Comparison of ENCODE assay signal across 19 cellular contexts in the genomic region with DNA sequence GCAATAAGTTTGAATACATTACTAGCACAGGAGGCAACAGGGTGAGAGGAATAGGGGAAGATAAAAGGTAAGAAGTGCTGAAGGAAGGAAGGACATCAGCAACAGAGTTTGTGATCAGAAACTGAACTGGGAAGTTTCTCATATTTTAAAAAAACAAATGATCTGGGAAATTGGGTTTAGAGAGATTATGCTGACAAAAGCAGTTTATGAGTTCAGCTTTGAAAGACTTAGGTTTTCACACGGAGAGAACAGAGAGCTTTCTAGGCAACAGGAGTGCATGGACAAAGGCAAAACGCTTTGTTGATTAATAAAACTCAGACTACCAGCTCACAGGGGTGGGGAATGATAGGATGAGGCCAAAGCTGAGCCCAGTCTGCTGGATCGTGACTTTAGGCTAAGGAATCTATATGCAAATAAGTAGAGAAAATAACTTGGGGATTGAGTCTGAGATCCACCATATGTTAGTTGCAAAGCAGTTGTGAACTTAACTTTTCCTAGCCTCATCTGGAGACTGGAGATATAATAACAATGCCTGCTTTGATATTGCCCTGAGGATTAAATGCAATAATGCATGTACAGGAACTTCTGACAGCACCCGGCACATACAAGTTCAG. TPM values are rescaled to one million over a fixed set of nuclear protein-coding genes. Genes with fewer than 3 reads are reported as not detected.
DNase-seq lines count a peak whose midpoint lies in the region; TF ChIP-seq lines count a peak whose summit lies in the region.
"Had no signal": no experiment of that assay in that cellular context is flagged by ENCODE, and none has a peak within 500 bp of the region (broad histone marks: within the 10 kb centered on the region; RNA-seq: fewer than 3 reads in every experiment).

No MANE protein-coding gene starts in this region.

- intact Hi-C loops in activated CD4-positive, alpha-beta T cell treated with anti-CD3 and anti-CD28 coated beads, Interleukin-2, amount 10 ng/mL, durations not matched to agents 24 days and 14 days (cut with micrococcal nuclease) = no loop called here
- intact Hi-C loops in OCI-LY7 (cut with micrococcal nuclease; ENCODE audit: unreplicated experiment) = no loop called here
- intact Hi-C loops in dendritic cell treated with granulocyte-macrophage colony-stimulating factor and Interleukin-4, amounts not matched to agents 40 ng/mL and 50 ng/mL, for 4 days (cut with micrococcal nuclease) = loop anchor here (5.0 kb wide), 1 partner anchor 33 kb away; no protein-coding TSS in a partner anchor

- H3K36me3 Mint-ChIP-seq in activated CD4-positive, alpha-beta T cell treated with anti-CD3 and anti-CD28 coated beads, Interleukin-2, amount 10 ng/mL, durations not matched to agents 24 days and 14 days (ENCODE audit: low read depth) = peaks cover 32% of the 10 kb centered on the region
- peaks cover 40% of the 10 kb centered on the region for H3K36me3 Mint-ChIP-seq in dendritic cell treated with granulocyte-macrophage colony-stimulating factor and Interleukin-4, amounts not matched to agents 40 ng/mL and 50 ng/mL, for 4 days (ENCODE audit: low read depth)

- no peak overlapping the region for H3K9ac ChIP-seq in smooth muscle cell (ENCODE audit: low read depth)

- H3K27ac ChIP-seq in OCI-LY7 (ENCODE audit: low read depth, low read length, poor library complexity, severe bottlenecking) (no peak overlapping the region), smooth muscle cell (ENCODE audit: low read depth) (no peak overlapping the region)
- H3K27ac ChIP-seq: upper lobe of left lung had no signal

- H4K20me1 ChIP-seq in OCI-LY7 (ENCODE audit: insufficient read depth, low read length) (peaks cover 67% of the 10 kb centered on the region), smooth muscle cell (ENCODE audit: low read depth) (no peaks in the 10 kb centered on the region)

- H3K36me3 ChIP-seq in OCI-LY7 (ENCODE audit: insufficient read depth, low read length) (peaks cover 41% of the 10 kb centered on the region), smooth muscle cell (ENCODE audit: low read depth) (no peaks in the 10 kb centered on the region)
- H3K36me3 ChIP-seq: upper lobe of left lung had no signal

- H3F3A ChIP-seq in smooth muscle cell (ENCODE audit: low read depth) = no peaks in the 10 kb centered on the region

- WGBS in smooth muscle cell (ENCODE audit: low lambda C conversion rate) = 68% methylated on average over 4 of the region's 4 CpGs

- H3K79me2 ChIP-seq in OCI-LY7 (ENCODE audit: insufficient read depth, low read depth, low read length) = peaks cover 90% of the 10 kb centered on the region
- peaks cover 24% of the 10 kb centered on the region for H3K79me2 ChIP-seq in smooth muscle cell (ENCODE audit: low read depth)

- H3K4me3 Mint-ChIP-seq in activated CD4-positive, alpha-beta T cell treated with anti-CD3 and anti-CD28 coated beads, Interleukin-2, amount 10 ng/mL, durations not matched to agents 24 days and 14 days = peak overlapping the region; percentile 96
- H3K4me3 Mint-ChIP-seq in dendritic cell treated with granulocyte-macrophage colony-stimulating factor and Interleukin-4, amounts not matched to agents 40 ng/mL and 50 ng/mL, for 4 days = no peak overlapping the region
- H3K4me3 Mint-ChIP-seq: activated naive CD4-positive, alpha-beta T cell treated with anti-CD3 and anti-CD28 coated beads for 36 hours; CD8-positive, alpha-beta T cell; H9 had no signal

- no peaks in the 10 kb centered on the region for H3K9me3 Mint-ChIP-seq in activated CD4-positive, alpha-beta T cell treated with anti-CD3 and anti-CD28 coated beads, Interleukin-2, amount 10 ng/mL, durations not matched to agents 24 days and 14 days
- H3K9me3 Mint-ChIP-seq in dendritic cell treated with granulocyte-macrophage colony-stimulating factor and Interleukin-4, amounts not matched to agents 40 ng/mL and 50 ng/mL, for 4 days = no peaks in the 10 kb centered on the region
- H3K9me3 Mint-ChIP-seq: activated naive CD4-positive, alpha-beta T cell treated with anti-CD3 and anti-CD28 coated beads for 36 hours; CD8-positive, alpha-beta T cell; H9; stimulated activated naive CD8-positive, alpha-beta T cell treated with anti-CD3 and anti-CD28 coated beads, Interleukin-15, Interleukin-2, amounts not matched to agents 100 ng/mL and 50 ng/mL, for 24 hours had no signal

- peak overlapping the region; percentile 21 for H3K4me3 ChIP-seq in OCI-LY7 (ENCODE audit: low read depth, low read length, poor library complexity, severe bottlenecking)
- H3K4me3 ChIP-seq in smooth muscle cell = no peak overlapping the region
- H3K4me3 ChIP-seq: upper lobe of left lung had no signal

- peaks cover 69% of the 10 kb centered on the region for H3K4me1 Mint-ChIP-seq in activated CD4-positive, alpha-beta T cell treated with anti-CD3 and anti-CD28 coated beads, Interleukin-2, amount 10 ng/mL, durations not matched to agents 24 days and 14 days
- peaks cover 62% of the 10 kb centered on the region for H3K4me1 Mint-ChIP-seq in dendritic cell treated with granulocyte-macrophage colony-stimulating factor and Interleukin-4, amounts not matched to agents 40 ng/mL and 50 ng/mL, for 4 days (ENCODE audit: low read depth)

- no peak for DNase-seq in activated CD4-positive, alpha-beta T cell treated with anti-CD3 and anti-CD28 coated beads, Interleukin-2, amount 10 ng/mL, durations not matched to agents 24 days and 14 days
- DNase-seq in activated CD4-positive, alpha-beta T cell treated with anti-CD3 and anti-CD28 coated beads for 48 hours = no peak
- DNase-seq in OCI-LY7 (ENCODE audit: low spot score) (no peak), smooth muscle cell (lab: John Stamatoyannopoulos, UW; ENCODE audit: unreplicated experiment) (no peak), GDM1 (lab: John Stamatoyannopoulos, UW) (no peak), SHP77 (lab: John Stamatoyannopoulos, UW) (no peak)
- DNase-seq in stimulated activated CD4-positive, alpha-beta T cell treated with anti-CD3 and anti-CD28 coated beads, Interleukin-4, amount 100 ng/mL, for 1 hour = no peak
- DNase-seq: activated naive CD4-positive, alpha-beta T cell treated with anti-CD3 and anti-CD28 coated beads for 36 hours; CD8-positive, alpha-beta T cell; foreskin melanocyte; H9; NCI-H2171 treated with DMSO at 0.1 percent for 48 hours; NCI-H748 treated with DMSO at 0.1 percent for 48 hours; occipital lobe; PC-3; right cardiac atrium; upper lobe of left lung had no signal

- peaks cover 5% of the 10 kb centered on the region for H3K27me3 ChIP-seq in smooth muscle cell (ENCODE audit: low read depth)
- H3K27me3 ChIP-seq: upper lobe of left lung had no signal

- no peaks in the 10 kb centered on the region for H3K9me3 ChIP-seq in OCI-LY7 (ENCODE audit: low read length)
- no peaks in the 10 kb centered on the region for H3K9me3 ChIP-seq in smooth muscle cell (replicated peaks; ENCODE audit: low read depth)
- H3K9me3 ChIP-seq: upper lobe of left lung had no signal

- H3K4me1 ChIP-seq in OCI-LY7 (ENCODE audit: insufficient read depth, low read length, poor library complexity, severe bottlenecking) (peaks cover 60% of the 10 kb centered on the region), smooth muscle cell (ENCODE audit: low read depth) (peaks cover 31% of the 10 kb centered on the region)

- POLR2A ChIA-PET in OCI-LY7 (lab: Charles Lee) = interaction anchor here (0.9 to 2.6 kb wide), 2 partner anchors 27 to 79 kb away, joined by 3 to 14 read pairs; no protein-coding TSS in a partner anchor

- no peaks in the 10 kb centered on the region for H3K9me2 ChIP-seq in OCI-LY7 (ENCODE audit: insufficient read depth, low read length)

- H3K27me3 Mint-ChIP-seq in activated CD4-positive, alpha-beta T cell treated with anti-CD3 and anti-CD28 coated beads, Interleukin-2, amount 10 ng/mL, durations not matched to agents 24 days and 14 days = no peaks in the 10 kb centered on the region
- H3K27me3 Mint-ChIP-seq in dendritic cell treated with granulocyte-macrophage colony-stimulating factor and Interleukin-4, amounts not matched to agents 40 ng/mL and 50 ng/mL, for 4 days = peaks cover 13% of the 10 kb centered on the region
- H3K27me3 Mint-ChIP-seq: stimulated activated naive CD8-positive, alpha-beta T cell treated with anti-CD3 and anti-CD28 coated beads, Interleukin-15, Interleukin-2, amounts not matched to agents 100 ng/mL and 50 ng/mL, for 24 hours had no signal

- BruUV-seq in OCI-LY7 (replicated peaks; lab: Mats Ljungman, UMichigan) = no TSS peak

- CTCF ChIA-PET in OCI-LY7 (lab: Charles Lee; ENCODE audit: unreplicated experiment) = no interaction called here

- TF ChIP-seq CTCF in OCI-LY7 (conservative IDR thresholded peaks at IDR 0.05; ENCODE audit: low read length) = no peak
- no peak for TF ChIP-seq CTCF in smooth muscle cell (IDR thresholded peaks at IDR 0.05; ENCODE audit: borderline replicate concordance, insufficient read depth, poor library complexity, severe bottlenecking)

- H3K27ac Mint-ChIP-seq in activated CD4-positive, alpha-beta T cell treated with anti-CD3 and anti-CD28 coated beads, Interleukin-2, amount 10 ng/mL, durations not matched to agents 24 days and 14 days = no peak overlapping the region
- peak overlapping the region; percentile 50 for H3K27ac Mint-ChIP-seq in dendritic cell treated with granulocyte-macrophage colony-stimulating factor and Interleukin-4, amounts not matched to agents 40 ng/mL and 50 ng/mL, for 4 days
- H3K27ac Mint-ChIP-seq: activated naive CD4-positive, alpha-beta T cell treated with anti-CD3 and anti-CD28 coated beads for 36 hours; CD8-positive, alpha-beta T cell; H9 had no signal

- H2AFZ ChIP-seq in OCI-LY7 (ENCODE audit: low read length) (no peak overlapping the region), smooth muscle cell (ENCODE audit: low read depth) (no peak overlapping the region)

- H3K4me2 ChIP-seq in OCI-LY7 (ENCODE audit: low read length) (peak overlapping the region; percentile 96), smooth muscle cell (peak overlapping the region; percentile 3)

RNA-seq across cellular contexts. Expression of a gene that starts 4.2 kb away (rescaled TPM):
- total RNA-seq in activated CD4-positive, alpha-beta T cell treated with anti-CD3 and anti-CD28 coated beads, Interleukin-2, amount 10 ng/mL, durations not matched to agents 24 days and 14 days = 93.7 and 93.8 TPM in 2 replicates
- total RNA-seq in OCI-LY7 (2014; rRNA removed; shearing (Covaris generic)) = 24.6 and 28.7 TPM in 2 replicates
- 67.0 and 79.9 TPM in 2 replicates for total RNA-seq in OCI-LY7 (2022)
- 11.9 and 16.3 TPM in 2 replicates for total RNA-seq in smooth muscle cell
- polyA plus RNA-seq in smooth muscle cell = 6.2 and 8.3 TPM in 2 replicates
